Comparison of ENCODE assay signal across 12 cellular contexts in genomic region chr1:1114431-1114830, GRCh38. TPM values are rescaled to one million over a fixed set of nuclear protein-coding genes. Genes with fewer than 3 reads are reported as not detected.
DNase-seq lines count a peak whose midpoint lies in the region; ATAC-seq and TF ChIP-seq lines count a peak whose summit lies in the region.
"Had no signal": no experiment of that assay in that cellular context is flagged by ENCODE, and none has a peak within 500 bp of the region (broad histone marks: within the 10 kb centered on the region; RNA-seq: fewer than 3 reads in every experiment).

No MANE protein-coding gene starts in this region.

- no peak overlapping the region for H2AFZ ChIP-seq in fibroblast of lung (ENCODE audit: low read length)

- peaks cover 11% of the 10 kb centered on the region for H3K36me3 ChIP-seq in SK-N-MC (ENCODE audit: insufficient read depth, low read length)
- H3K36me3 ChIP-seq in fibroblast of lung (ENCODE audit: control insufficient read depth, insufficient read depth, low read length) = no peaks in the 10 kb centered on the region
- no peaks in the 10 kb centered on the region for H3K36me3 ChIP-seq in skeletal muscle satellite cell (ENCODE audit: insufficient read depth, low read length)

- no peaks in the 10 kb centered on the region for H4K20me1 ChIP-seq in fibroblast of lung (ENCODE audit: control insufficient read depth, extremely low read depth, insufficient read depth, low read length)

- H3K27me3 Mint-ChIP-seq in activated T-cell treated with anti-CD3 and anti-CD28 coated beads, Interleukin-2, amount 50 U/mL, for 24 hours = peaks cover 5% of the 10 kb centered on the region

- H3K4me3 ChIP-seq in SK-N-MC (peak overlapping the region; percentile 74), fibroblast of lung (replicated peaks in 1 of 4; ENCODE audit: control extremely low read depth in 1 of 4, insufficient read depth in 1 of 4, low read depth in 3 of 4, low read length in 4 of 4) (no peak overlapping the region), skeletal muscle satellite cell (ENCODE audit: low read length) (peak overlapping the region; percentile 73)

- DNase-seq in activated T-cell treated with anti-CD3 and anti-CD28 coated beads, Interleukin-2, amount 50 U/mL, for 24 hours = no peak
- DNase-seq in activated T-cell treated with anti-CD3 and anti-CD28 coated beads for 4 hours = no peak
- DNase-seq in SK-N-MC (ENCODE audit: low read depth, low spot score) = no peak
- DNase-seq in fibroblast of lung (ENCODE audit: low read depth in 2 of 2) = no peak
- no peak for DNase-seq in DMS79 treated with DMSO at 0.1 percent for 48 hours (lab: John Stamatoyannopoulos, UW)
- DNase-seq: amygdala; nucleus accumbens; stimulated activated CD4-positive, alpha-beta T cell treated with anti-CD3 and anti-CD28 coated beads, Interleukin-2, amount 100 ng/mL, for 48 hours had no signal

- H3K36me3 Mint-ChIP-seq in activated T-cell treated with anti-CD3 and anti-CD28 coated beads, Interleukin-2, amount 50 U/mL, for 24 hours (ENCODE audit: low read depth) = peaks cover 50% of the 10 kb centered on the region

- H3K27ac Mint-ChIP-seq in activated T-cell treated with anti-CD3 and anti-CD28 coated beads, Interleukin-2, amount 50 U/mL, for 24 hours = peak overlapping the region; percentile 77

- peak overlapping the region; percentile 86 for H3K4me3 Mint-ChIP-seq in activated T-cell treated with anti-CD3 and anti-CD28 coated beads, Interleukin-2, amount 50 U/mL, for 24 hours

- no peak for TF ChIP-seq CTCF in fibroblast of lung (conservative IDR thresholded peaks at IDR 0.05 in 1 of 2, IDR thresholded peaks at IDR 0.05 in 1 of 2; ENCODE audit: low read depth in 1 of 2, low read length in 2 of 2)

- H3K4me1 ChIP-seq in fibroblast of lung (ENCODE audit: control insufficient read depth, extremely low read depth, insufficient read depth, low read length) (no peaks in the 10 kb centered on the region), skeletal muscle satellite cell (ENCODE audit: control insufficient read depth, insufficient read depth, low read length) (peaks cover 4% of the 10 kb centered on the region)

- peaks cover 5% of the 10 kb centered on the region for H3K9me3 Mint-ChIP-seq in activated T-cell treated with anti-CD3 and anti-CD28 coated beads, Interleukin-2, amount 50 U/mL, for 24 hours

- H3K9ac ChIP-seq in SK-N-MC (ENCODE audit: insufficient read length) = no peak overlapping the region
- no peak overlapping the region for H3K9ac ChIP-seq in fibroblast of lung (ENCODE audit: insufficient read depth, low read length)
- H3K9ac ChIP-seq in skeletal muscle satellite cell (ENCODE audit: low read depth, low read length) = no peak overlapping the region

- H3K27ac ChIP-seq in SK-N-MC (no peak overlapping the region), fibroblast of lung (ENCODE audit: insufficient read depth, low read length) (no peak overlapping the region)

- no peaks in the 10 kb centered on the region for H3K79me2 ChIP-seq in fibroblast of lung (ENCODE audit: control insufficient read depth, insufficient read depth, low read length)

- H3K4me2 ChIP-seq in fibroblast of lung (ENCODE audit: extremely low read depth, insufficient read depth, low read length) = peak overlapping the region; percentile 11
- H3K4me2 ChIP-seq in skeletal muscle satellite cell (ENCODE audit: low read length) = peak overlapping the region; percentile 95

- H3K9me3 ChIP-seq in SK-N-MC (ENCODE audit: low read depth, low read length) = no peaks in the 10 kb centered on the region
- H3K9me3 ChIP-seq in fibroblast of lung (ENCODE audit: control insufficient read depth, insufficient read depth, low read depth, low read length) = no peaks in the 10 kb centered on the region
- peaks cover 4% of the 10 kb centered on the region for H3K9me3 ChIP-seq in skeletal muscle satellite cell (replicated peaks; ENCODE audit: low read length)

- ATAC-seq in GM18861 (IDR thresholded peaks at IDR 0.05; ENCODE audit: unreplicated experiment) (no peak), GM18520 (IDR thresholded peaks at IDR 0.05; ENCODE audit: unreplicated experiment) (no peak)

- no peaks in the 10 kb centered on the region for H3K27me3 ChIP-seq in fibroblast of lung (ENCODE audit: control insufficient read depth, insufficient read depth, low read length)
- peaks cover 21% of the 10 kb centered on the region for H3K27me3 ChIP-seq in skeletal muscle satellite cell (ENCODE audit: control insufficient read depth, insufficient read depth, low read length)

- H3K4me1 Mint-ChIP-seq in activated T-cell treated with anti-CD3 and anti-CD28 coated beads, Interleukin-2, amount 50 U/mL, for 24 hours (ENCODE audit: low read depth) = peaks cover 22% of the 10 kb centered on the region

RNA-seq across cellular contexts. Expression of gene C1orf159, which starts 1.5 kb away (rescaled TPM):
- 3.1 and 3.3 TPM in 2 replicates for total RNA-seq in fibroblast of lung
- polyA plus RNA-seq in fibroblast of lung = 2.6 and 3.4 TPM in 2 replicates
- polyA plus RNA-seq in fibroblast of lung (2012) = 5.0 and 6.2 TPM in 2 replicates
- polyA minus RNA-seq in fibroblast of lung (ENCODE audit: low replicate concordance) = 1.7 TPM in 2 replicates
- 7.9 and 11.6 TPM in 2 replicates for total RNA-seq in skeletal muscle satellite cell (2012; rRNA removed)

RNA-seq across cellular contexts. Expression of gene RNF223, which starts 40.3 kb away (rescaled TPM):
- total RNA-seq in fibroblast of lung = not detected in 2 replicates
- polyA plus RNA-seq in fibroblast of lung = not detected in 2 replicates
- polyA plus RNA-seq in fibroblast of lung (2012) = not detected in 2 replicates
- polyA minus RNA-seq in fibroblast of lung (ENCODE audit: low replicate concordance) = not detected in 2 replicates
- not detected in 2 replicates for total RNA-seq in skeletal muscle satellite cell (2012; rRNA removed)
- total RNA-seq: temporal lobe had no signal

RNA-seq across cellular contexts. Expression of gene TTLL10, which starts 59.2 kb away (rescaled TPM):
- under 0.01 TPM in 1 of 2 replicates, not detected in the other for total RNA-seq in fibroblast of lung
- polyA plus RNA-seq in fibroblast of lung = not detected in 2 replicates
- not detected in 2 replicates for polyA plus RNA-seq in fibroblast of lung (2012)
- polyA minus RNA-seq in fibroblast of lung (ENCODE audit: low replicate concordance) = not detected in 2 replicates
- not detected in 2 replicates for total RNA-seq in skeletal muscle satellite cell (2012; rRNA removed)
- total RNA-seq: temporal lobe had no signal

Comparison
In these comparisons a context has a peak if more than half of its experiments do, and no peak if none do; other contexts are left out.
1. H3K4me3 ChIP-seq: peak in SK-N-MC (single experiment) and skeletal muscle satellite cell (single experiment); none in fibroblast of lung (0 of 4).